ENCODE assay signal across 15 cellular contexts in the genomic region with DNA sequence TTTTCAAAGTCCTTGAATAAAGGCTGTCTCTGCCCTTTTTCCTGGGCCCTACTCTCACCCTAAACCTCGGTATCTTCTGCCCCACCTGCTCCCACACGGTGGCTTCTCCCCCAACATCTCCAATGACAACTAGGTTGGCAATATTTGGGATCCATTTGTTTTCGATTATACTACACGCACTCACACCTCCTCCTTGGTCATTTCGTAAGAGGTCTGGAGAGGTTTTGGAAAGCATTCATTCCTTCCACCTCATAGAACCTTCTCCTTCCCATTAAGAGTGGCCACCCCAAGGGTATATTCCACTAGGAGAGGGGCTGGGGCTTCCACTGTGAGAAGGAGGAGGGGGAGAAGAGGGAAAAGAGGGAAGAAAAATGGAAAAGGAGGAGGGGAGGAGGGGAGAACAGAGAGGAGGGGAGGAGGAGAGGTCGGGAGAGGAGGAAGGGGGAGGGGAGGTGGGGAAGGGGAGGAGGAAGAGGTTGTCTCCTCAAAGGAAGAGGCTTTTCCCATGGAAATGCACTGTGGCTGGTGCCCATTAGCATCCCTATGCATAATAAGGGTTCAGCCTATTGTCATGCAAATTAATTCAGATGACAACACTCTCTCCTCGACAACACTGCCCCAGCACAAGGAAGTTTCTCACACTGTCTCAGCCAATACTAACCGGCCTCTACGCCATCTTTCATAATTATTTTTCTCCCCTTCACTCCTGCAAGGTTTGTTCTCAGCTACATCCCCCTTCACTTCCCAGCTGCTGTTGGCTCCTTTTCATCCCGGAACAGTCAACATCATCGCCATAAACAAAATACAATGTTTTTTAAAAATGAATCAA. TPM values are rescaled to one million over a fixed set of nuclear protein-coding genes. Genes with fewer than 3 reads are reported as not detected.
DNase-seq lines count a peak whose midpoint lies in the region; ATAC-seq, FAIRE-seq and TF ChIP-seq lines count a peak whose summit lies in the region.
"Had no signal": no experiment of that assay in that cellular context is flagged by ENCODE, and none has a peak within 500 bp of the region (broad histone marks: within the 10 kb centered on the region; RNA-seq: fewer than 3 reads in every experiment).

No MANE protein-coding gene starts in this region.

- no peak overlapping the region for H2AK5ac ChIP-seq in mesendoderm (ENCODE audit: low read length)

- CTCF ChIA-PET in A549 (lab: Yijun Ruan, JAX): interaction anchor here (1.3 to 1.6 kb wide), 3 partner anchors 8 to 31 kb away, joined by 3 to 7 read pairs (median 3); a partner anchor contains a TSS

- TF ChIP-seq POLR2A in A549 (IDR thresholded peaks at IDR 0.05; ENCODE audit: low read length): no peak

- intact Hi-C loops in dorsolateral prefrontal cortex (cut with DNase I): loop anchor here in 1 of 2 donors (1.0 kb wide), 1 partner anchor 30 kb away; a partner anchor contains a TSS

- no peaks in the 10 kb centered on the region for H3K36me3 ChIP-seq in mesendoderm (ENCODE audit: control insufficient read depth, insufficient read depth, low read length)
- H3K36me3 ChIP-seq: gastrocnemius medialis had no signal

- H3K4ac ChIP-seq in mesendoderm (ENCODE audit: low read depth, low read length): no peak overlapping the region

- H3K79me2 ChIP-seq in mesendoderm (ENCODE audit: control insufficient read depth, insufficient read depth, low read length): no peaks in the 10 kb centered on the region

- H3K27me3 ChIP-seq in dorsolateral prefrontal cortex (no peaks in the 10 kb centered on the region), mesendoderm (ENCODE audit: insufficient read depth, low read length, poor library complexity) (no peaks in the 10 kb centered on the region)
- H3K27me3 ChIP-seq: gastrocnemius medialis had no signal

- no peak overlapping the region for H3K27ac Mint-ChIP-seq in glutamatergic neuron (ENCODE audit: unreplicated experiment)
- H3K27ac Mint-ChIP-seq in stimulated activated naive B cell treated with anti-CD40 and anti-IgM and Interleukin-4, amounts not matched to agents 10 μg/mL and 1 μg/mL and 100 μg/mL, for 72 hours: no peak overlapping the region
- H3K27ac Mint-ChIP-seq: activated CD4-positive, alpha-beta T cell treated with anti-CD3 and anti-CD28 coated beads, Interleukin-2, amount 10 ng/mL, durations not matched to agents 7 days and 5 days had no signal

- POLR2A ChIA-PET in A549 (lab: Yijun Ruan, JAX): interaction anchor here (1.7 kb wide), 1 partner anchor 30 kb away, joined by 6 read pairs; a partner anchor contains a TSS

- H3K18ac ChIP-seq in mesendoderm (ENCODE audit: low read length): no peak overlapping the region

- 44% methylated on average over 10 of the region's 11 CpGs for WGBS in A549 (ENCODE audit: missing lambda C conversion rate)
- no CpG with 5 or more reads among the region's 11 CpGs for WGBS in mesendoderm (ENCODE audit: extremely low coverage, insufficient coverage, low lambda C conversion rate)

- H3K9me3 Mint-ChIP-seq in glutamatergic neuron (ENCODE audit: unreplicated experiment): no peaks in the 10 kb centered on the region
- peaks cover 0 to 3% of the 10 kb centered on the region in 2 donors for H3K9me3 Mint-ChIP-seq in stimulated activated naive B cell treated with anti-CD40 and anti-IgM and Interleukin-4, amounts not matched to agents 10 μg/mL and 1 μg/mL and 100 μg/mL, for 72 hours
- H3K9me3 Mint-ChIP-seq: activated CD4-positive, alpha-beta T cell treated with anti-CD3 and anti-CD28 coated beads, Interleukin-2, amount 10 ng/mL, durations not matched to agents 7 days and 5 days had no signal

- H3K27ac ChIP-seq in A549 (peak overlapping the region; percentile 77 to 85), dorsolateral prefrontal cortex (peak overlapping the region; percentile 29 to 98 (median 93)), mesendoderm (ENCODE audit: low read depth, low read length) (no peak overlapping the region)

- H2BK15ac ChIP-seq in mesendoderm (replicated peaks; ENCODE audit: low read depth): no peak overlapping the region

- no peak for FAIRE-seq in A549 (lab: Jason Lieb, UNC)
- FAIRE-seq: G401.6 had no signal

- H3K4me3 ChIP-seq in A549 (peak overlapping the region; percentile 20; the same call in 2 of the 3 replicates), dorsolateral prefrontal cortex (peak overlapping the region in 53 of 59 donors; percentile 4 to 64 (median 37)), mesendoderm (ENCODE audit: low read length) (no peak overlapping the region)
- H3K4me3 ChIP-seq: gastrocnemius medialis had no signal

- H3K4me1 Mint-ChIP-seq in glutamatergic neuron (ENCODE audit: low read depth, unreplicated experiment): peaks cover 4% of the 10 kb centered on the region
- no peaks in the 10 kb centered on the region for H3K4me1 Mint-ChIP-seq in stimulated activated naive B cell treated with anti-CD40 and anti-IgM and Interleukin-4, amounts not matched to agents 10 μg/mL and 1 μg/mL and 100 μg/mL, for 72 hours
- H3K4me1 Mint-ChIP-seq: activated CD4-positive, alpha-beta T cell treated with anti-CD3 and anti-CD28 coated beads, Interleukin-2, amount 10 ng/mL, durations not matched to agents 7 days and 5 days had no signal

- no peaks in the 10 kb centered on the region for H3K27me3 Mint-ChIP-seq in glutamatergic neuron (ENCODE audit: unreplicated experiment)
- peaks cover 0 to 8% of the 10 kb centered on the region in 2 donors for H3K27me3 Mint-ChIP-seq in stimulated activated naive B cell treated with anti-CD40 and anti-IgM and Interleukin-4, amounts not matched to agents 10 μg/mL and 1 μg/mL and 100 μg/mL, for 72 hours
- H3K27me3 Mint-ChIP-seq: activated CD4-positive, alpha-beta T cell treated with anti-CD3 and anti-CD28 coated beads, Interleukin-2, amount 10 ng/mL, durations not matched to agents 7 days and 5 days had no signal

- H3K4me2 ChIP-seq in A549 (peak overlapping the region; percentile 82), mesendoderm (ENCODE audit: low read length) (no peak overlapping the region)

- H3K79me1 ChIP-seq in mesendoderm (ENCODE audit: low read length): no peaks in the 10 kb centered on the region

- no peak for TF ChIP-seq RAD21 in A549 (conservative IDR thresholded peaks at IDR 0.05 in 1 of 2, IDR thresholded peaks at IDR 0.05 in 1 of 2)

- H2BK5ac ChIP-seq in mesendoderm (ENCODE audit: low read length): no peak overlapping the region

- DNase-seq in A549 (ENCODE audit: low read depth in 1 of 2, low spot score in 1 of 2) (peak; percentile 65 to 71), NCI-H2029 (lab: John Stamatoyannopoulos, UW) (peak; percentile 59), dorsolateral prefrontal cortex (peak in 3 of 10 donors; percentile 8 to 41 (median 35)), mesendoderm (peak; percentile 94), glutamatergic neuron (no peak), GM19238 (ENCODE audit: insufficient read length, low spot score) (no peak)
- DNase-seq in stimulated activated naive B cell treated with anti-CD40 and anti-IgM and Interleukin-4, amounts not matched to agents 10 μg/mL and 1 μg/mL and 100 μg/mL, for 72 hours: no peak
- DNase-seq: activated CD4-positive, alpha-beta T cell treated with anti-CD3 and anti-CD28 coated beads, Interleukin-2, amount 10 ng/mL, durations not matched to agents 7 days and 5 days; activated gamma-delta T cell; cortex of kidney; Kasumi-1; stimulated activated CD4-positive, alpha-beta T cell treated with anti-CD3 and anti-CD28 coated beads, Interleukin-15, amount 100 ng/mL, for 24 hours had no signal

- H3K9ac ChIP-seq in mesendoderm (ENCODE audit: low read length): no peak overlapping the region

- H3K4me1 ChIP-seq in A549 (peaks cover 33% of the 10 kb centered on the region), mesendoderm (ENCODE audit: control insufficient read depth, low read depth, low read length) (peaks cover 9% of the 10 kb centered on the region)

- H3K36me3 Mint-ChIP-seq in glutamatergic neuron (ENCODE audit: unreplicated experiment): no peaks in the 10 kb centered on the region
- H3K36me3 Mint-ChIP-seq in stimulated activated naive B cell treated with anti-CD40 and anti-IgM and Interleukin-4, amounts not matched to agents 10 μg/mL and 1 μg/mL and 100 μg/mL, for 72 hours: no peaks in the 10 kb centered on the region

- H3K9me3 ChIP-seq in A549: no peaks in the 10 kb centered on the region
- H3K9me3 ChIP-seq: gastrocnemius medialis had no signal

- no peak overlapping the region for H4K8ac ChIP-seq in mesendoderm (ENCODE audit: low read depth, low read length)

- TF ChIP-seq CTCF in A549 (IDR thresholded peaks at IDR 0.05) (no peak), dorsolateral prefrontal cortex (IDR thresholded peaks at IDR 0.05 in 54 of 56, conservative IDR thresholded peaks at IDR 0.05 in 2 of 56; ENCODE audit: low read depth in 1 of 56, partially characterized antibody in 56 of 56) (no peak), glutamatergic neuron (IDR thresholded peaks at IDR 0.05; ENCODE audit: partially characterized antibody, unreplicated experiment) (no peak)

- H4K5ac ChIP-seq in mesendoderm (ENCODE audit: low read length): no peak overlapping the region

- H3K23ac ChIP-seq in mesendoderm (ENCODE audit: low read length): no peak overlapping the region

- no peak for TF ChIP-seq EP300 in A549 (IDR thresholded peaks at IDR 0.05)

- peak; percentile 65 to 72 for ATAC-seq in A549
- ATAC-seq in GM19397 (IDR thresholded peaks at IDR 0.05; ENCODE audit: unreplicated experiment): no peak
- ATAC-seq in stimulated activated naive B cell treated with anti-CD40 and anti-IgM and Interleukin-4, amounts not matched to agents 10 μg/mL and 1 μg/mL and 100 μg/mL, for 72 hours (replicated peaks): no peak

- H3K4me3 Mint-ChIP-seq in glutamatergic neuron (ENCODE audit: unreplicated experiment): no peak overlapping the region
- no peak overlapping the region for H3K4me3 Mint-ChIP-seq in stimulated activated naive B cell treated with anti-CD40 and anti-IgM and Interleukin-4, amounts not matched to agents 10 μg/mL and 1 μg/mL and 100 μg/mL, for 72 hours
- H3K4me3 Mint-ChIP-seq: activated CD4-positive, alpha-beta T cell treated with anti-CD3 and anti-CD28 coated beads, Interleukin-2, amount 10 ng/mL, durations not matched to agents 7 days and 5 days had no signal

- no peak overlapping the region for H3K56ac ChIP-seq in mesendoderm (ENCODE audit: low read length)

- H2BK120ac ChIP-seq in mesendoderm (ENCODE audit: low read depth, low read length): no peak overlapping the region

TF ChIP-seq in A549, 52 proteins besides CTCF, POLR2A, EP300 and RAD21:
- TF ChIP-seq TP53 (CRISPR knock-in tag; IDR thresholded peaks at IDR 0.05) (peak; percentile 19; the same call in 1 of the 2 replicates), RCOR1 (IDR thresholded peaks at IDR 0.05; ENCODE audit: low read depth, low read length) (no peak), CEBPB (IDR thresholded peaks at IDR 0.05) (peak; percentile 53 to 67; a peak in 3 of 4 replicates)
TF ChIP-seq in A549: peak in this region for 2.

RNA-seq across cellular contexts. Expression of a gene that starts 30.0 kb away (rescaled TPM):
- 6.7 and 8.0 TPM in 2 replicates for polyA plus RNA-seq in A549 (2011; rRNA removed)
- 5.1 and 7.5 TPM in 2 replicates for polyA plus RNA-seq in A549 (2012; cell fraction: cytosol; rRNA removed)
- polyA plus RNA-seq in A549 (2012; cell fraction: nucleus; rRNA removed): 16.9 and 18.6 TPM in 2 replicates
- 9.6 to 14.5 TPM (median 12.3 TPM) in 3 replicates for polyA plus RNA-seq in A549 (2017; fragmentation: RNase III; extraction: RNeasy Plus Mini Kit Qiagen cat#74134 plus additional on column Dnase treatment)
- 5.9 and 7.0 TPM in 2 replicates for polyA minus RNA-seq in A549 (2011; rRNA and poly(A)+ RNA removed)
- total RNA-seq in dorsolateral prefrontal cortex: 100 to 1,000 TPM in 7 of 120 experiments, 10 to 100 TPM in 113; 30.6 to 138 (median 57.7) TPM
- 2.4 TPM for polyA plus RNA-seq in mesendoderm (2013, experiment 1 of 2)
- polyA plus RNA-seq in mesendoderm (2013, experiment 2 of 2): 2.4 TPM
- total RNA-seq in glutamatergic neuron (ENCODE audit: unreplicated experiment): 1.6 TPM
- total RNA-seq: activated CD4-positive, alpha-beta T cell treated with anti-CD3 and anti-CD28 coated beads, Interleukin-2, amount 10 ng/mL, durations not matched to agents 7 days and 5 days had no signal

Comparison
In these comparisons a context has a peak if more than half of its experiments do, and no peak if none do; other contexts are left out.
1. ATAC-seq: peak in A549 (2 of 2); none in GM19397 (single experiment) and stimulated activated naive B cell treated with anti-CD40 and anti-IgM and Interleukin-4, amounts not matched to agents 10 μg/mL and 1 μg/mL and 100 μg/mL, for 72 hours (0 of 2).
2. DNase-seq: peak in A549 (2 of 2), NCI-H2029 (single experiment) and mesendoderm (single experiment); none in glutamatergic neuron (single experiment), GM19238 (single experiment) and stimulated activated naive B cell treated with anti-CD40 and anti-IgM and Interleukin-4, amounts not matched to agents 10 μg/mL and 1 μg/mL and 100 μg/mL, for 72 hours (single experiment).
3. RNA of a gene that starts 30.0 kb away (total RNA-seq): 30.6 to 138 TPM in dorsolateral prefrontal cortex; 1.6 TPM in glutamatergic neuron (single experiment); every median in the first group is over 10 times any median in the second.